Comparison of ENCODE assay signal across 23 cellular contexts in genomic region chr2:209307161-209308001, GRCh38.
"Had no signal": no experiment of that assay in that cellular context is flagged by ENCODE, and none has a peak within 500 bp of the region (broad histone marks: within the 10 kb centered on the region; RNA-seq: fewer than 3 reads in every experiment).

No MANE protein-coding gene starts in this region.

- H3K4me1 ChIP-seq: colonic mucosa, psoas muscle, stomach, upper lobe of left lung had no signal

- ATAC-seq: activated T-helper 17 cell treated with anti-CD3 and anti-CD28 coated beads, Interleukin-2, amount 50 U/mL, for 72 hours; left lobe of liver; psoas muscle; right cardiac atrium had no signal

- H3K36me3 ChIP-seq: colonic mucosa, ovary, stomach, upper lobe of left lung had no signal

- H3K36me3 Mint-ChIP-seq: activated CD4-positive, alpha-beta memory T cell treated with anti-CD3 and anti-CD28 coated beads for 36 hours; activated naive CD8-positive, alpha-beta T cell treated with anti-CD3 and anti-CD28 coated beads, Interleukin-2, amount 10 ng/mL, durations not matched to agents 7 days and 5 days; brain had no signal

- H3K27ac ChIP-seq: colonic mucosa, epithelial cell of prostate, hepatocyte, ovary, psoas muscle, stomach, upper lobe of left lung had no signal

- H3K9me3 Mint-ChIP-seq: activated CD4-positive, alpha-beta memory T cell treated with anti-CD3 and anti-CD28 coated beads for 36 hours; activated naive CD8-positive, alpha-beta T cell treated with anti-CD3 and anti-CD28 coated beads, Interleukin-2, amount 10 ng/mL, durations not matched to agents 7 days and 5 days; brain; endodermal cell had no signal

- DNase-seq: activated CD4-positive, alpha-beta memory T cell treated with anti-CD3 and anti-CD28 coated beads for 36 hours; activated CD4-positive, alpha-beta T cell treated with anti-CD3 and anti-CD28 coated beads for 4 hours; activated naive CD4-positive, alpha-beta T cell; activated naive CD8-positive, alpha-beta T cell treated with anti-CD3 and anti-CD28 coated beads, Interleukin-2, amount 10 ng/mL, durations not matched to agents 7 days and 5 days; activated T-cell treated with anti-CD3 and anti-CD28 coated beads, Interleukin-2, amount 50 U/mL, for 1 hour; central memory CD4-positive, alpha-beta T cell; colonic mucosa; endodermal cell; foreskin fibroblast; midbrain; ovary; stimulated activated CD4-positive, alpha-beta T cell treated with anti-CD3 and anti-CD28 coated beads, Interleukin-2, amount 100 ng/mL, for 24 hours; stomach; SW 1271 had no signal

- H3K4me2 ChIP-seq: hepatocyte had no signal

- H3K4me1 Mint-ChIP-seq: activated naive CD8-positive, alpha-beta T cell treated with anti-CD3 and anti-CD28 coated beads, Interleukin-2, amount 10 ng/mL, durations not matched to agents 7 days and 5 days; activated T-helper 17 cell treated with anti-CD3 and anti-CD28 coated beads, Interleukin-2, amount 50 U/mL, for 72 hours had no signal

- H3K9me3 ChIP-seq: colonic mucosa, ovary, psoas muscle, stomach, upper lobe of left lung had no signal

- H3K27me3 Mint-ChIP-seq: activated CD4-positive, alpha-beta memory T cell treated with anti-CD3 and anti-CD28 coated beads for 36 hours; activated naive CD8-positive, alpha-beta T cell treated with anti-CD3 and anti-CD28 coated beads, Interleukin-2, amount 10 ng/mL, durations not matched to agents 7 days and 5 days; brain had no signal

- H2AFZ ChIP-seq: hepatocyte had no signal

- H3K27me3 ChIP-seq: colonic mucosa, hepatocyte, ovary, stomach, upper lobe of left lung had no signal

- H3K4me3 Mint-ChIP-seq: activated CD4-positive, alpha-beta memory T cell treated with anti-CD3 and anti-CD28 coated beads for 36 hours; activated naive CD8-positive, alpha-beta T cell treated with anti-CD3 and anti-CD28 coated beads, Interleukin-2, amount 10 ng/mL, durations not matched to agents 7 days and 5 days; activated T-helper 17 cell treated with anti-CD3 and anti-CD28 coated beads, Interleukin-2, amount 50 U/mL, for 72 hours; brain; endodermal cell had no signal

- H3K27ac Mint-ChIP-seq: activated CD4-positive, alpha-beta memory T cell treated with anti-CD3 and anti-CD28 coated beads for 36 hours; activated naive CD8-positive, alpha-beta T cell treated with anti-CD3 and anti-CD28 coated beads, Interleukin-2, amount 10 ng/mL, durations not matched to agents 7 days and 5 days; activated T-helper 17 cell treated with anti-CD3 and anti-CD28 coated beads, Interleukin-2, amount 50 U/mL, for 72 hours; brain; endodermal cell had no signal

- H3K4me3 ChIP-seq: colonic mucosa, hepatocyte, lung, ovary, psoas muscle, stomach, upper lobe of left lung had no signal
